In genomic region chr17:9672691-9673090, GRCh38 we compare ENCODE assay signal across 32 cellular contexts. TPM values are rescaled to one million over a fixed set of nuclear protein-coding genes. Genes with fewer than 3 reads are reported as not detected.
"Had no signal": no experiment of that assay in that cellular context is flagged by ENCODE, and none has a peak within 500 bp of the region (broad histone marks: within the 10 kb centered on the region; RNA-seq: fewer than 3 reads in every experiment).

No MANE protein-coding gene starts in this region.

- H3K9me3 Mint-ChIP-seq: activated B cell treated with CpG ODN at 0.5 μM for 24 hours; activated CD8-positive, alpha-beta T cell treated with anti-CD3 and anti-CD28 coated beads for 36 hours; activated naive CD4-positive, alpha-beta T cell treated with anti-CD3 and anti-CD28 coated beads, Interleukin-2, amount 10 ng/mL, durations not matched to agents 7 days and 5 days; activated naive CD4-positive, alpha-beta T cell treated with anti-CD3 and anti-CD28 coated beads, Interleukin-2, amount 50 U/mL, for 72 hours; activated naive CD8-positive, alpha-beta T cell treated with anti-CD3 and anti-CD28 coated beads, Interleukin-2, amount 10 ng/mL, durations not matched to agents 7 days and 5 days; activated T-cell treated with anti-CD3 and anti-CD28 coated beads, Interleukin-2, amount 50 U/mL, for 24 hours; activated T-cell treated with anti-CD3 and anti-CD28 coated beads, Interleukin-2, amount 50 U/mL, for 72 hours; brain; central memory CD8-positive, alpha-beta T cell; dendritic cell treated with granulocyte-macrophage colony-stimulating factor and Interleukin-4, amounts not matched to agents 40 ng/mL and 50 ng/mL, for 4 days had no signal

- ATAC-seq: activated CD4-positive, CD25-positive, alpha-beta regulatory T cell treated with anti-CD3 and anti-CD28 coated beads, Interleukin-2, amount 50 U/mL, for 24 hours; activated CD8-positive, alpha-beta T cell treated with anti-CD3 and anti-CD28 coated beads for 36 hours; activated naive CD4-positive, alpha-beta T cell treated with anti-CD3 and anti-CD28 coated beads, Interleukin-2, amount 50 U/mL, for 72 hours; activated T-cell treated with anti-CD3 and anti-CD28 coated beads, Interleukin-2, amount 50 U/mL, for 72 hours; foreskin keratinocyte; gastrocnemius medialis; heart left ventricle had no signal

- H3K4me1 Mint-ChIP-seq: activated B cell treated with CpG ODN at 0.5 μM for 24 hours; activated naive CD4-positive, alpha-beta T cell treated with anti-CD3 and anti-CD28 coated beads, Interleukin-2, amount 10 ng/mL, durations not matched to agents 7 days and 5 days; central memory CD8-positive, alpha-beta T cell had no signal

- H3K27me3 ChIP-seq: ascending aorta, foreskin keratinocyte had no signal

- H3K4me1 ChIP-seq: ascending aorta, esophagus muscularis mucosa, gastrocnemius medialis, heart left ventricle had no signal

- H3K27ac ChIP-seq: ascending aorta, coronary artery, dorsolateral prefrontal cortex, esophagus muscularis mucosa, foreskin keratinocyte, gastrocnemius medialis, heart left ventricle, VCaP had no signal

- H3K27ac Mint-ChIP-seq: activated B cell treated with CpG ODN at 0.5 μM for 24 hours; activated CD8-positive, alpha-beta T cell treated with anti-CD3 and anti-CD28 coated beads for 36 hours; activated naive CD4-positive, alpha-beta T cell treated with anti-CD3 and anti-CD28 coated beads, Interleukin-2, amount 10 ng/mL, durations not matched to agents 7 days and 5 days; activated naive CD4-positive, alpha-beta T cell treated with anti-CD3 and anti-CD28 coated beads, Interleukin-2, amount 50 U/mL, for 72 hours; activated naive CD8-positive, alpha-beta T cell treated with anti-CD3 and anti-CD28 coated beads, Interleukin-2, amount 10 ng/mL, durations not matched to agents 7 days and 5 days; activated T-cell treated with anti-CD3 and anti-CD28 coated beads, Interleukin-2, amount 50 U/mL, for 24 hours; activated T-cell treated with anti-CD3 and anti-CD28 coated beads, Interleukin-2, amount 50 U/mL, for 72 hours; brain; dendritic cell treated with granulocyte-macrophage colony-stimulating factor and Interleukin-4, amounts not matched to agents 40 ng/mL and 50 ng/mL, for 4 days had no signal

- H3K4me3 ChIP-seq: ascending aorta, coronary artery, dorsolateral prefrontal cortex, esophagus muscularis mucosa, gastrocnemius medialis, heart left ventricle had no signal

- H3K4me3 Mint-ChIP-seq: activated B cell treated with CpG ODN at 0.5 μM for 24 hours; activated CD8-positive, alpha-beta T cell treated with anti-CD3 and anti-CD28 coated beads for 36 hours; activated naive CD4-positive, alpha-beta T cell treated with anti-CD3 and anti-CD28 coated beads, Interleukin-2, amount 10 ng/mL, durations not matched to agents 7 days and 5 days; activated naive CD8-positive, alpha-beta T cell treated with anti-CD3 and anti-CD28 coated beads, Interleukin-2, amount 10 ng/mL, durations not matched to agents 7 days and 5 days; activated T-cell treated with anti-CD3 and anti-CD28 coated beads, Interleukin-2, amount 50 U/mL, for 24 hours; activated T-cell treated with anti-CD3 and anti-CD28 coated beads, Interleukin-2, amount 50 U/mL, for 72 hours; brain; central memory CD8-positive, alpha-beta T cell; dendritic cell treated with granulocyte-macrophage colony-stimulating factor and Interleukin-4, amounts not matched to agents 40 ng/mL and 50 ng/mL, for 4 days had no signal

- H3K9me3 ChIP-seq: ascending aorta, esophagus muscularis mucosa, gastrocnemius medialis, heart left ventricle had no signal

- DNase-seq: activated B cell treated with CpG ODN at 0.5 μM for 24 hours; activated CD4-positive, alpha-beta T cell treated with anti-CD3 and anti-CD28 coated beads for 48 hours; activated CD4-positive, alpha-beta T cell treated with anti-CD3 and anti-CD28 coated beads, Interleukin-2, amount 50 U/mL, for 1 hour; activated CD4-positive, alpha-beta T cell treated with anti-CD3 and anti-CD28 coated beads, Interleukin-2, amount 50 U/mL, for 48 hours; activated CD8-positive, alpha-beta memory T cell treated with anti-CD3 and anti-CD28 coated beads for 24 hours; activated CD8-positive, alpha-beta memory T cell treated with anti-CD3 and anti-CD28 coated beads, Interleukin-2, amount 50 U/mL, for 4 hours; activated CD8-positive, alpha-beta T cell treated with anti-CD3 and anti-CD28 coated beads for 36 hours; activated gamma-delta T cell; activated naive CD4-positive, alpha-beta T cell; activated naive CD4-positive, alpha-beta T cell treated with anti-CD3 and anti-CD28 coated beads, Interleukin-2, amount 10 ng/mL, durations not matched to agents 7 days and 5 days; activated naive CD8-positive, alpha-beta T cell treated with anti-CD3 and anti-CD28 coated beads, Interleukin-2, amount 10 ng/mL, durations not matched to agents 7 days and 5 days; activated T-cell treated with anti-CD3 and anti-CD28 coated beads for 4 hours; activated T-cell treated with anti-CD3 and anti-CD28 coated beads, Interleukin-2, amount 50 U/mL, for 24 hours; activated T-cell treated with anti-CD3 and anti-CD28 coated beads, Interleukin-2, amount 50 U/mL, for 72 hours; dorsolateral prefrontal cortex; effector memory CD4-positive, alpha-beta T cell; erythroblast; foreskin keratinocyte; gastrocnemius medialis; glutamatergic neuron; heart left ventricle; T-helper 2 cell had no signal

- H3K36me3 Mint-ChIP-seq: activated naive CD4-positive, alpha-beta T cell treated with anti-CD3 and anti-CD28 coated beads, Interleukin-2, amount 10 ng/mL, durations not matched to agents 7 days and 5 days; activated naive CD4-positive, alpha-beta T cell treated with anti-CD3 and anti-CD28 coated beads, Interleukin-2, amount 50 U/mL, for 72 hours; activated naive CD8-positive, alpha-beta T cell treated with anti-CD3 and anti-CD28 coated beads, Interleukin-2, amount 10 ng/mL, durations not matched to agents 7 days and 5 days; brain had no signal

- H3K36me3 ChIP-seq: ascending aorta, esophagus muscularis mucosa, gastrocnemius medialis, heart left ventricle had no signal

RNA-seq across cellular contexts. Expression of gene USP43, which starts 27.4 kb away (rescaled TPM):
- total RNA-seq: ascending aorta, cardiac septum had no signal
